1 cellular context compared by ENCODE assay signal in the genomic region with DNA sequence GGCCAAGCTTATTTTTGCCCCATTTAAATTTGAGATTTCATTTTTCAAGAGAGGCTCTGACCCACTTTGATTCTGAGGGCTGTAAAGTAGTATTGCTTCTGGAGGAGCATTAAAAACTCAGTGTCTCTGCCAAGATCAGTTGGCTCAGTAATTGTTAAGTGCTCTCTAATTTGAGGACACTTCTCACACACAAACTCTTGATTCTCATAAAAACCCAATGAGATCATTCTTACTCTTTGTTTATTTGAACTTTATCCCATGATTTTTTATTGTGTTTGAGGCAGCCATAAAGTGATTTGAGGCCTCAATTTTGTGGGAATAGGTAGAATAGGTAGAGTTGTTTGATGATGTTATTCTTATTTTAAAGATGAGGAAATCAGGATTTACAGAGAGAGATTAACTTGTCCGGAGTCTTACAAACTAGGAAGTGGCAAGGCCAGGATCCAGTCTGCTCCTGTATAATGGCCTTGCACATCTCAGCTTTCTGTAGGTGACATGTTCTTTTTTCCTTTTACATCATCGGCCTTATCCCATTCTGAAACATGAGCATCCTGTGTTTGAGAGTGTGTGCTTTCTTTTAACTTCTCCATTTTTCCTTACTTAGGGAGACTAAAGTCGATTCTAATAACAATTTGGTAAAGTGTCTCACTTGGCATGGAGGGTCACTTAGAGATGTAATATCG.
A peak's percentile ranks its signal among the peaks of the same experiment; 100 is the strongest.
TF ChIP-seq lines count a peak whose summit lies in the region.

No MANE protein-coding gene starts in this region.

TF ChIP-seq in HEK293, 187 proteins besides CTCF, POLR2A, EP300 and RAD21 (continued from another document):
- TF ChIP-seq BCL6B (tag by site-specific recombination; IDR thresholded peaks at IDR 0.05): peak; percentile 73
- TF ChIP-seq ZIC2 (tag by site-specific recombination; IDR thresholded peaks at IDR 0.05): no peak
- no peak for TF ChIP-seq ZNF423 (tag by site-specific recombination; IDR thresholded peaks at IDR 0.05)
- TF ChIP-seq ZNF404 (tag by site-specific recombination; IDR thresholded peaks at IDR 0.05): no peak
- peak; percentile 78; the same call in 1 of the 2 replicates for TF ChIP-seq ZSCAN4 (tag by site-specific recombination; IDR thresholded peaks at IDR 0.05)
- no peak for TF ChIP-seq ZNF112 (tag by site-specific recombination; IDR thresholded peaks at IDR 0.05)
- TF ChIP-seq ZBTB21 (tag by site-specific recombination; IDR thresholded peaks at IDR 0.05): peak; percentile 68
- TF ChIP-seq ZNF843 (tag by site-specific recombination; IDR thresholded peaks at IDR 0.05): peak; percentile 99
- peak; percentile 29 for TF ChIP-seq ZNF510 (tag by site-specific recombination; IDR thresholded peaks at IDR 0.05; ENCODE audit: insufficient replicate concordance)
- TF ChIP-seq ZFP41 (tag by site-specific recombination; IDR thresholded peaks at IDR 0.05; ENCODE audit: borderline replicate concordance): no peak
- TF ChIP-seq ZNF518A (tag by site-specific recombination; conservative IDR thresholded peaks at IDR 0.05; ENCODE audit: low read depth): no peak; the same call in 1 of the 2 replicates
- TF ChIP-seq ZNF221 (tag by site-specific recombination; IDR thresholded peaks at IDR 0.05; ENCODE audit: borderline replicate concordance): no peak
- no peak for TF ChIP-seq ZNF530 (tag by site-specific recombination; IDR thresholded peaks at IDR 0.05; ENCODE audit: low read depth)
- no peak for TF ChIP-seq PRDM1 (tag by site-specific recombination; IDR thresholded peaks at IDR 0.05)
- no peak for TF ChIP-seq ZNF830 (tag by site-specific recombination; IDR thresholded peaks at IDR 0.05; ENCODE audit: low read depth)
- TF ChIP-seq ZNF449 (tag by site-specific recombination; IDR thresholded peaks at IDR 0.05): peak; percentile 80
- no peak for TF ChIP-seq ZNF544 (tag by site-specific recombination; IDR thresholded peaks at IDR 0.05)
- TF ChIP-seq ZNF529 (tag by site-specific recombination; IDR thresholded peaks at IDR 0.05; ENCODE audit: insufficient replicate concordance): no peak
- TF ChIP-seq BCL11A (tag by site-specific recombination; IDR thresholded peaks at IDR 0.05; ENCODE audit: low read depth): peak; percentile 92; the same call in 1 of the 2 replicates
- TF ChIP-seq TCF7L2 (IDR thresholded peaks at IDR 0.05; ENCODE audit: borderline replicate concordance, low read depth, low read length): peak; percentile 67; the same call in 1 of the 2 replicates
- no peak for TF ChIP-seq ZBTB48 (tag by site-specific recombination; IDR thresholded peaks at IDR 0.05)
- no peak for TF ChIP-seq ZNF248 (tag by site-specific recombination; IDR thresholded peaks at IDR 0.05)
- TF ChIP-seq ZNF433 (tag by site-specific recombination; IDR thresholded peaks at IDR 0.05; ENCODE audit: low read depth): no peak
- peak; percentile 57; the same call in 1 of the 2 replicates for TF ChIP-seq ZNF501 (tag by site-specific recombination; IDR thresholded peaks at IDR 0.05)
- peak; percentile 74; the same call in 1 of the 2 replicates for TF ChIP-seq BCL11B (tag by site-specific recombination; IDR thresholded peaks at IDR 0.05; ENCODE audit: low read depth)
- TF ChIP-seq ZNF202 (tag by site-specific recombination; IDR thresholded peaks at IDR 0.05; ENCODE audit: borderline replicate concordance): no peak
- TF ChIP-seq, protein P1, sequence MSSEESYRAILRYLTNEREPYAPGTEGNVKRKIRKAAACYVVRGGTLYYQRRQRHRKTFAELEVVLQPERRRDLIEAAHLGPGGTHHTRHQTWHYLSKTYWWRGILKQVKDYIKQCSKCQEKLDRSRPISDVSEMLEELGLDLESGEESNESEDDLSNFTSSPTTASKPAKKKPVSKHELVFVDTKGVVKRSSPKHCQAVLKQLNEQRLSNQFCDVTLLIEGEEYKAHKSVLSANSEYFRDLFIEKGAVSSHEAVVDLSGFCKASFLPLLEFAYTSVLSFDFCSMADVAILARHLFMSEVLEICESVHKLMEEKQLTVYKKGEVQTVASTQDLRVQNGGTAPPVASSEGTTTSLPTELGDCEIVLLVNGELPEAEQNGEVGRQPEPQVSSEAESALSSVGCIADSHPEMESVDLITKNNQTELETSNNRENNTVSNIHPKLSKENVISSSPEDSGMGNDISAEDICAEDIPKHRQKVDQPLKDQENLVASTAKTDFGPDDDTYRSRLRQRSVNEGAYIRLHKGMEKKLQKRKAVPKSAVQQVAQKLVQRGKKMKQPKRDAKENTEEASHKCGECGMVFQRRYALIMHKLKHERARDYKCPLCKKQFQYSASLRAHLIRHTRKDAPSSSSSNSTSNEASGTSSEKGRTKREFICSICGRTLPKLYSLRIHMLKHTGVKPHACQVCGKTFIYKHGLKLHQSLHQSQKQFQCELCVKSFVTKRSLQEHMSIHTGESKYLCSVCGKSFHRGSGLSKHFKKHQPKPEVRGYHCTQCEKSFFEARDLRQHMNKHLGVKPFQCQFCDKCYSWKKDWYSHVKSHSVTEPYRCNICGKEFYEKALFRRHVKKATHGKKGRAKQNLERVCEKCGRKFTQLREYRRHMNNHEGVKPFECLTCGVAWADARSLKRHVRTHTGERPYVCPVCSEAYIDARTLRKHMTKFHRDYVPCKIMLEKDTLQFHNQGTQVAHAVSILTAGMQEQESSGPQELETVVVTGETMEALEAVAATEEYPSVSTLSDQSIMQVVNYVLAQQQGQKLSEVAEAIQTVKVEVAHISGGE (tag by site-specific recombination; conservative IDR thresholded peaks at IDR 0.05; ENCODE audit: low read depth): no peak
- TF ChIP-seq REST (tag by site-specific recombination; IDR thresholded peaks at IDR 0.05): no peak
- TF ChIP-seq ZNF701 (tag by site-specific recombination; IDR thresholded peaks at IDR 0.05): no peak
- no peak for TF ChIP-seq ZNF548 (tag by site-specific recombination; IDR thresholded peaks at IDR 0.05)
- no peak for TF ChIP-seq HOXC10 (CRISPR knock-in tag; IDR thresholded peaks at IDR 0.05)
- peak; percentile 43; the same call in 1 of the 2 replicates for TF ChIP-seq ZNF626 (tag by site-specific recombination; IDR thresholded peaks at IDR 0.05)
